ENCODE assay signal across 1 cellular context in the genomic region with DNA sequence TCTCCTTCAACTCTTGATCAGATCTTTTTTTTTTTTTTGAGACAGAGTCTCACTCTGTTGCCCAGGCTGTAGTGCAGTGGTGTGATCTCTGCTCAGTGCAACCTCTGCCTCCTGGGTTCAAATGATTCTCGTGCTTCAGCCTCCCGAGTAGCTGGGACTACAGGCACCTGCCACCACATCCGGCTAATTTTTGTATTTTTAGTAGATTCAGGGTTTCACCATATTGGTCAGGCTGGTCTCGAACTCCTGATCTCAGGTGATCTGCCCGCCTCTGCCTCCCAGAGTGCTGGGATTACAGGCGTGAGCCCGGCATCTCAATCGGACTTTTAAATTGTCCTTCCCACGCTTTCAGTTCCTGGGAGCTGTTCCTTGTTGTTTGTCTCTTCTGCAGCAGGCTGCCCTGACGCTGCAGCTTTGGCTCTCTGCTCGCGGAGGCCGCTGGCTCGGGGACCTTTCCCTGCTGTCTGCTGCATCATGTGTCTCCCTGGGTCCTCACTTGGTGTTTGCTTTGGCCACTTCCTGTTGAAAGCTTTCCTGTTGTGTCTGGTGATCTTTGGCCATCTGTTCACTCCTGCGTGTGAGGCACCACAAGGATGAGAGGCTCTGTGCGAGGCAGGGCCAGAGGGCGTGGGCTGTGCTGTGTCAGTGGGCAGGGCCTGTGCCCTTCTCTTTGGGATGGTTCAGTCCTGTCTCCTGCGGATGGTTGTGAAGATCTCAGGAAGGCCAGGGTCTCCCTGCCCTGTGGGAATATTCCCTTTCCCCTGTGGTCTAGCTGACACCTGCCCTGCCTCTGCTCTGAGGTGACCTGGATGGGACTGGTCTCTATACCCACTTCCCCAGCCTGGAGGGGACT.
TF ChIP-seq lines count a peak whose summit lies in the region.

No MANE protein-coding gene starts in this region.

TF ChIP-seq in HepG2, 621 proteins besides CTCF, POLR2A, EP300 and RAD21 (continued from another document and continues in another):
- TF ChIP-seq NR0B2 (CRISPR knock-in tag; IDR thresholded peaks at IDR 0.05) (peak; percentile 73; the same call in 1 of the 2 replicates), SP4 (CRISPR knock-in tag; IDR thresholded peaks at IDR 0.05) (peak; percentile 65; the same call in 1 of the 2 replicates), ZNF7 (CRISPR knock-in tag; IDR thresholded peaks at IDR 0.05) (peak; percentile 82), ZNF235 (CRISPR knock-in tag; IDR thresholded peaks at IDR 0.05; ENCODE audit: borderline replicate concordance) (no peak), MAFF (IDR thresholded peaks at IDR 0.05; ENCODE audit: low read depth, low read length) (peak; percentile 47; the same call in 1 of the 2 replicates), MTA1 (CRISPR knock-in tag; IDR thresholded peaks at IDR 0.05; ENCODE audit: borderline replicate concordance) (peak; percentile 91), ZNF382 (CRISPR knock-in tag; IDR thresholded peaks at IDR 0.05; ENCODE audit: borderline replicate concordance) (no peak), NCOA5 (CRISPR knock-in tag; IDR thresholded peaks at IDR 0.05) (no peak), PHF21A (CRISPR knock-in tag; IDR thresholded peaks at IDR 0.05) (peak; percentile 96), RBFOX2 (IDR thresholded peaks at IDR 0.05; ENCODE audit: low read depth, low read length) (no peak), PHF5A (CRISPR knock-in tag; IDR thresholded peaks at IDR 0.05; ENCODE audit: low read depth, unreplicated experiment) (peak; percentile 60), ARNT (IDR thresholded peaks at IDR 0.05) (no peak), ZNF468 (CRISPR knock-in tag; IDR thresholded peaks at IDR 0.05) (no peak), HNRNPUL1 (IDR thresholded peaks at IDR 0.05; ENCODE audit: low read depth, low read length) (no peak), TBX2 (CRISPR knock-in tag; IDR thresholded peaks at IDR 0.05; ENCODE audit: borderline replicate concordance) (peak; percentile 97), ZNF572 (CRISPR knock-in tag; IDR thresholded peaks at IDR 0.05) (no peak), NRL (CRISPR knock-in tag; IDR thresholded peaks at IDR 0.05; ENCODE audit: borderline replicate concordance) (no peak; the same call in 1 of the 2 replicates), HOXA3 (CRISPR knock-in tag; IDR thresholded peaks at IDR 0.05) (peak; percentile 92), ZBTB8A (CRISPR knock-in tag; IDR thresholded peaks at IDR 0.05; ENCODE audit: borderline replicate concordance, low read depth) (no peak), PAXIP1 (CRISPR knock-in tag; conservative IDR thresholded peaks at IDR 0.05) (peak; percentile 99), RFXANK (CRISPR knock-in tag; IDR thresholded peaks at IDR 0.05) (no peak), BRD4 (CRISPR knock-in tag; IDR thresholded peaks at IDR 0.05) (peak; percentile 84), MTF2 (CRISPR knock-in tag; IDR thresholded peaks at IDR 0.05; ENCODE audit: borderline replicate concordance) (no peak; the same call in 1 of the 2 replicates), ELK4 (CRISPR knock-in tag; IDR thresholded peaks at IDR 0.05; ENCODE audit: borderline replicate concordance) (no peak), ZNF224 (CRISPR knock-in tag; IDR thresholded peaks at IDR 0.05) (peak; percentile 85; the same call in 1 of the 2 replicates), ZNF558 (CRISPR knock-in tag; IDR thresholded peaks at IDR 0.05; ENCODE audit: borderline replicate concordance) (no peak), PHF20 (CRISPR knock-in tag; IDR thresholded peaks at IDR 0.05) (peak; percentile 55), POLR2G (IDR thresholded peaks at IDR 0.05; ENCODE audit: low read depth, low read length) (peak; percentile 59), ZKSCAN1 (IDR thresholded peaks at IDR 0.05; ENCODE audit: low read length) (0 out of 2 replicates have a peak, but pooled peaks have one; percentile 22), FOXP1 (IDR thresholded peaks at IDR 0.05) (peak; percentile 76), FOXP1 (CRISPR knock-in tag; IDR thresholded peaks at IDR 0.05) (peak; percentile 98), TOE1 (CRISPR knock-in tag; IDR thresholded peaks at IDR 0.05) (no peak), MAF1 (CRISPR knock-in tag; IDR thresholded peaks at IDR 0.05; ENCODE audit: borderline replicate concordance) (no peak), EZH2 (conservative IDR thresholded peaks at IDR 0.05; ENCODE audit: low read depth, low read length) (no peak), ZNF879 (CRISPR knock-in tag; IDR thresholded peaks at IDR 0.05) (no peak), IRX3 (CRISPR knock-in tag; IDR thresholded peaks at IDR 0.05; ENCODE audit: borderline replicate concordance, low read depth) (0 out of 2 replicates have a peak, but pooled peaks have one; percentile 21), ZNF296 (CRISPR knock-in tag; conservative IDR thresholded peaks at IDR 0.05) (peak; percentile 99), ZFP37 (CRISPR knock-in tag; IDR thresholded peaks at IDR 0.05; ENCODE audit: borderline replicate concordance) (peak; percentile 94), ZNF670 (CRISPR knock-in tag; IDR thresholded peaks at IDR 0.05; ENCODE audit: borderline replicate concordance) (no peak; the same call in none of the 2 replicates), ZNF180 (CRISPR knock-in tag; IDR thresholded peaks at IDR 0.05; ENCODE audit: borderline replicate concordance, low read depth) (no peak), ZNF530 (CRISPR knock-in tag; IDR thresholded peaks at IDR 0.05; ENCODE audit: low read depth) (no peak), ZFP36L2 (CRISPR knock-in tag; IDR thresholded peaks at IDR 0.05) (peak; percentile 41; the same call in 1 of the 2 replicates), ZNF256 (CRISPR knock-in tag; conservative IDR thresholded peaks at IDR 0.05) (no peak), AHR (CRISPR knock-in tag; IDR thresholded peaks at IDR 0.05) (peak; percentile 87; the same call in 1 of the 2 replicates), RNF2 (conservative IDR thresholded peaks at IDR 0.05; ENCODE audit: low read depth) (no peak), CBX1 (IDR thresholded peaks at IDR 0.05; ENCODE audit: low read depth) (peak; percentile 72), ZBTB43 (CRISPR knock-in tag; conservative IDR thresholded peaks at IDR 0.05) (peak; percentile 89), ZSCAN22 (CRISPR knock-in tag; IDR thresholded peaks at IDR 0.05) (no peak), ZNF234 (CRISPR knock-in tag; conservative IDR thresholded peaks at IDR 0.05) (no peak), NBN (conservative IDR thresholded peaks at IDR 0.05) (no peak)
- TF ChIP-seq, protein P1, sequence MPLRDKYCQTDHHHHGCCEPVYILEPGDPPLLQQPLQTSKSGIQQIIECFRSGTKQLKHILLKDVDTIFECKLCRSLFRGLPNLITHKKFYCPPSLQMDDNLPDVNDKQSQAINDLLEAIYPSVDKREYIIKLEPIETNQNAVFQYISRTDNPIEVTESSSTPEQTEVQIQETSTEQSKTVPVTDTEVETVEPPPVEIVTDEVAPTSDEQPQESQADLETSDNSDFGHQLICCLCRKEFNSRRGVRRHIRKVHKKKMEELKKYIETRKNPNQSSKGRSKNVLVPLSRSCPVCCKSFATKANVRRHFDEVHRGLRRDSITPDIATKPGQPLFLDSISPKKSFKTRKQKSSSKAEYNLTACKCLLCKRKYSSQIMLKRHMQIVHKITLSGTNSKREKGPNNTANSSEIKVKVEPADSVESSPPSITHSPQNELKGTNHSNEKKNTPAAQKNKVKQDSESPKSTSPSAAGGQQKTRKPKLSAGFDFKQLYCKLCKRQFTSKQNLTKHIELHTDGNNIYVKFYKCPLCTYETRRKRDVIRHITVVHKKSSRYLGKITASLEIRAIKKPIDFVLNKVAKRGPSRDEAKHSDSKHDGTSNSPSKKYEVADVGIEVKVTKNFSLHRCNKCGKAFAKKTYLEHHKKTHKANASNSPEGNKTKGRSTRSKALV (CRISPR knock-in tag; IDR thresholded peaks at IDR 0.05), result peak; percentile 73; the same call in 1 of the 2 replicates
- TF ChIP-seq, protein P2, sequence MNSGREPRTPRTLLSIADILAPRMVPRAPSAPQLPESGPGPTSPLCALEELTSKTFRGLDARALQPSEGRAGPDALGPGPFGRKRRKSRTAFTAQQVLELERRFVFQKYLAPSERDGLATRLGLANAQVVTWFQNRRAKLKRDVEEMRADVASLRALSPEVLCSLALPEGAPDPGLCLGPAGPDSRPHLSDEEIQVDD (CRISPR knock-in tag; IDR thresholded peaks at IDR 0.05; ENCODE audit: borderline replicate concordance), result no peak
- TF ChIP-seq, protein P3, sequence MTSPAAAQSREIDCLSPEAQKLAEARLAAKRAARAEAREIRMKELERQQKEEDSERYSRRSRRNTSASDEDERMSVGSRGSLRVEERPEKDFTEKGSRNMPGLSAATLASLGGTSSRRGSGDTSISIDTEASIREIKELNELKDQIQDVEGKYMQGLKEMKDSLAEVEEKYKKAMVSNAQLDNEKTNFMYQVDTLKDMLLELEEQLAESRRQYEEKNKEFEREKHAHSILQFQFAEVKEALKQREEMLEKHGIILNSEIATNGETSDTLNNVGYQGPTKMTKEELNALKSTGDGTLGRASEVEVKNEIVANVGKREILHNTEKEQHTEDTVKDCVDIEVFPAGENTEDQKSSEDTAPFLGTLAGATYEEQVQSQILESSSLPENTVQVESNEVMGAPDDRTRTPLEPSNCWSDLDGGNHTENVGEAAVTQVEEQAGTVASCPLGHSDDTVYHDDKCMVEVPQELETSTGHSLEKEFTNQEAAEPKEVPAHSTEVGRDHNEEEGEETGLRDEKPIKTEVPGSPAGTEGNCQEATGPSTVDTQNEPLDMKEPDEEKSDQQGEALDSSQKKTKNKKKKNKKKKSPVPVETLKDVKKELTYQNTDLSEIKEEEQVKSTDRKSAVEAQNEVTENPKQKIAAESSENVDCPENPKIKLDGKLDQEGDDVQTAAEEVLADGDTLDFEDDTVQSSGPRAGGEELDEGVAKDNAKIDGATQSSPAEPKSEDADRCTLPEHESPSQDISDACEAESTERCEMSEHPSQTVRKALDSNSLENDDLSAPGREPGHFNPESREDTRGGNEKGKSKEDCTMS (CRISPR knock-in tag; conservative IDR thresholded peaks at IDR 0.05), result no peak
- TF ChIP-seq, protein P4, sequence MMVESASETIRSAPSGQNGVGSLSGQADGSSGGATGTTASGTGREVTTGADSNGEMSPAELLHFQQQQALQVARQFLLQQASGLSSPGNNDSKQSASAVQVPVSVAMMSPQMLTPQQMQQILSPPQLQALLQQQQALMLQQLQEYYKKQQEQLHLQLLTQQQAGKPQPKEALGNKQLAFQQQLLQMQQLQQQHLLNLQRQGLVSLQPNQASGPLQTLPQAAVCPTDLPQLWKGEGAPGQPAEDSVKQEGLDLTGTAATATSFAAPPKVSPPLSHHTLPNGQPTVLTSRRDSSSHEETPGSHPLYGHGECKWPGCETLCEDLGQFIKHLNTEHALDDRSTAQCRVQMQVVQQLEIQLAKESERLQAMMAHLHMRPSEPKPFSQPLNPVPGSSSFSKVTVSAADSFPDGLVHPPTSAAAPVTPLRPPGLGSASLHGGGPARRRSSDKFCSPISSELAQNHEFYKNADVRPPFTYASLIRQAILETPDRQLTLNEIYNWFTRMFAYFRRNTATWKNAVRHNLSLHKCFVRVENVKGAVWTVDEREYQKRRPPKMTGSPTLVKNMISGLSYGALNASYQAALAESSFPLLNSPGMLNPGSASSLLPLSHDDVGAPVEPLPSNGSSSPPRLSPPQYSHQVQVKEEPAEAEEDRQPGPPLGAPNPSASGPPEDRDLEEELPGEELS (CRISPR knock-in tag; IDR thresholded peaks at IDR 0.05), result peak; percentile 99
